In the genomic region with DNA sequence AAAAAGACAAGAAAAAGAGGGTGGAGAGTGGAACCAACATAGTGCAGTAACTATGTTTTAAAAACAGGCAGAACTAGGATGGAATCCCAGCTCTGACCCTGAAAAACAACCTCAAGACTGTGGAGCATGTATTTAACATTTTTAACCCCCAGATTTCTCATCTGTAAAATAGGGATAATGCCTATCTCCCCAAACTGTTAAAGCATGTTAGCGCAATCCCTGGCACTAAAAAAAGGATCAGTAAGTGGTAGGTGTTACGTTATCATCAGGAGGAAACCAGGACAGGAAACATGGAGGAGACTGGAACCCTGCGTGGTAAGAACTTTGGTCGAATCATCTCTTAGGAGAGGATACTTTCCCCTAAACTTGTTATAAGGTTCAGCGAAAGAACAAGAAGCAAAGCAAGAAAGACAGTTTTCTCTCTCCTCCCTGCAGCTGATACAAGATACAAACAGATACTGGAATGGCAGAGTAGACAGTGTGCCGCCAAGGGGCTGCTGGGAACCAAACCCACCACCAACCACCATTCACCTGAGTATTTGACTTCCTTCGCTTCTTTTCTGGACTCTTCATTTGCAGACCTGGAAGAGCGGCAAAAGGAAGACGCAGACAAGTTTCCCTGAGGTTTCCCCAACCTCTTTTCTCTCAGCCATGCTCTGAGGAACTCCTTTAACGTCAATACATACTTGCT, we compare ENCODE assay signal across 1 cellular context.
TF ChIP-seq lines count a peak whose summit lies in the region.

No MANE protein-coding gene starts in this region.

TF ChIP-seq in A549, 52 proteins besides CTCF, POLR2A, EP300 and RAD21 (continued from another document):
- TF ChIP-seq, protein P1, sequence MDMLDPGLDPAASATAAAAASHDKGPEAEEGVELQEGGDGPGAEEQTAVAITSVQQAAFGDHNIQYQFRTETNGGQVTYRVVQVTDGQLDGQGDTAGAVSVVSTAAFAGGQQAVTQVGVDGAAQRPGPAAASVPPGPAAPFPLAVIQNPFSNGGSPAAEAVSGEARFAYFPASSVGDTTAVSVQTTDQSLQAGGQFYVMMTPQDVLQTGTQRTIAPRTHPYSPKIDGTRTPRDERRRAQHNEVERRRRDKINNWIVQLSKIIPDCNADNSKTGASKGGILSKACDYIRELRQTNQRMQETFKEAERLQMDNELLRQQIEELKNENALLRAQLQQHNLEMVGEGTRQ (IDR thresholded peaks at IDR 0.05), result no peak
- no peak for TF ChIP-seq EHMT2 (IDR thresholded peaks at IDR 0.05; ENCODE audit: low read depth)
- TF ChIP-seq TFCP2L1 (CRISPR knock-in tag; IDR thresholded peaks at IDR 0.05), result no peak
- TF ChIP-seq JUNB (IDR thresholded peaks at IDR 0.05), result no peak
- TF ChIP-seq ZSCAN20 (CRISPR knock-in tag; IDR thresholded peaks at IDR 0.05), result no peak
- no peak for TF ChIP-seq HEYL (CRISPR knock-in tag; IDR thresholded peaks at IDR 0.05)
